ENCODE assay signal across 12 cellular contexts in genomic region chr5:36701085-36701691, GRCh38.
A peak's percentile ranks its signal among the peaks of the same experiment; 100 is the strongest.
DNase-seq lines count a peak whose midpoint lies in the region; ATAC-seq and TF ChIP-seq lines count a peak whose summit lies in the region.
"Had no signal": no experiment of that assay in that cellular context is flagged by ENCODE, and none has a peak within 500 bp of the region (broad histone marks: within the 10 kb centered on the region; RNA-seq: fewer than 3 reads in every experiment).

No MANE protein-coding gene starts in this region.

- peaks cover 0 to 4% of the 10 kb centered on the region in 2 donors for H3K27me3 ChIP-seq in tibial artery
- peaks cover 49% of the 10 kb centered on the region for H3K27me3 ChIP-seq in PC-3 (ENCODE audit: low read length)

- POLR2A ChIA-PET in PC-3 (lab: Charles Lee; ENCODE audit: unreplicated experiment): no interaction called here

- H3K4me3 Mint-ChIP-seq in IgD-negative memory B cell (peak overlapping the region in 3 of 4 donors; percentile 21 to 75 (median 63)), naive B cell (peak overlapping the region; percentile 10 to 90 (median 74)), osteocyte (ENCODE audit: unreplicated experiment) (no peak overlapping the region)
- no peak overlapping the region for H3K4me3 Mint-ChIP-seq in activated naive CD4-positive, alpha-beta T cell treated with anti-CD3 and anti-CD28 coated beads for 36 hours

- H3K27ac ChIP-seq in tibial artery: no peak overlapping the region
- no peak overlapping the region for H3K27ac ChIP-seq in PC-3 (ENCODE audit: low read length)

- H3K36me3 Mint-ChIP-seq in IgD-negative memory B cell (peaks cover 4% of the 10 kb centered on the region), naive B cell (peaks cover 13 to 17% of the 10 kb centered on the region in 2 donors), osteocyte (ENCODE audit: unreplicated experiment) (no peaks in the 10 kb centered on the region)
- H3K36me3 Mint-ChIP-seq in activated naive CD4-positive, alpha-beta T cell treated with anti-CD3 and anti-CD28 coated beads for 36 hours (ENCODE audit: low read depth): peaks cover 4% of the 10 kb centered on the region

- H3K4me1 Mint-ChIP-seq in IgD-negative memory B cell (peaks cover 13 to 18% (median 15%) of the 10 kb centered on the region in 3 donors), naive B cell (peaks cover 28 to 35% (median 32%) of the 10 kb centered on the region in 3 donors), osteocyte (ENCODE audit: unreplicated experiment) (peaks cover 1% of the 10 kb centered on the region)
- H3K4me1 Mint-ChIP-seq in activated naive CD4-positive, alpha-beta T cell treated with anti-CD3 and anti-CD28 coated beads for 36 hours (ENCODE audit: low read depth): no peaks in the 10 kb centered on the region

- no peak overlapping the region for H2AFZ ChIP-seq in PC-3 (ENCODE audit: low read length)

- CTCF ChIA-PET in PC-3 (lab: Charles Lee): no interaction called here
- CTCF ChIA-PET in activated naive CD4-positive, alpha-beta T cell treated with anti-CD3 and anti-CD28 coated beads for 36 hours (lab: Charles Lee): interaction anchor here (1.3 kb wide), 1 partner anchor 43 kb away, joined by 4 read pairs; no protein-coding TSS in a partner anchor

- no peak overlapping the region for H3K4me2 ChIP-seq in PC-3 (ENCODE audit: low read length)

- ATAC-seq in GM19025 (IDR thresholded peaks at IDR 0.05; ENCODE audit: low read depth, unreplicated experiment) (peak; percentile 97), HG02763 (IDR thresholded peaks at IDR 0.05; ENCODE audit: unreplicated experiment) (peak; percentile 97), naive B cell (ENCODE audit: low read depth in 2 of 2) (peak; percentile 99), PC-3 (no peak)

- no peaks in the 10 kb centered on the region for H3K36me3 ChIP-seq in tibial artery
- no peaks in the 10 kb centered on the region for H3K36me3 ChIP-seq in PC-3 (ENCODE audit: low read depth, low read length)

- H3F3A ChIP-seq in PC-3 (ENCODE audit: low read length, unreplicated experiment): no peaks in the 10 kb centered on the region

- H3K9me3 Mint-ChIP-seq in IgD-negative memory B cell (no peaks in the 10 kb centered on the region), naive B cell (no peaks in the 10 kb centered on the region), osteocyte (ENCODE audit: unreplicated experiment) (peaks cover 3% of the 10 kb centered on the region)
- no peaks in the 10 kb centered on the region for H3K9me3 Mint-ChIP-seq in activated naive CD4-positive, alpha-beta T cell treated with anti-CD3 and anti-CD28 coated beads for 36 hours

- H4K20me1 ChIP-seq in PC-3 (ENCODE audit: low read length): no peaks in the 10 kb centered on the region

- no peaks in the 10 kb centered on the region for H3K79me2 ChIP-seq in PC-3 (ENCODE audit: low read length)

- peak; percentile 77 for DNase-seq in naive B cell
- no peak for DNase-seq in tibial artery
- no peak for DNase-seq in osteocyte (ENCODE audit: extremely low spot score, unreplicated experiment)
- DNase-seq in PC-3: no peak
- no peak for DNase-seq in activated naive CD4-positive, alpha-beta T cell treated with anti-CD3 and anti-CD28 coated beads for 36 hours
- DNase-seq: activated CD8-positive, alpha-beta memory T cell treated with anti-CD3 and anti-CD28 coated beads, Interleukin-2, amount 50 U/mL, for 48 hours; dermis blood vessel endothelial cell; SHP77 treated with DMSO at 0.1 percent for 48 hours; stimulated activated naive CD4-positive, alpha-beta T cell had no signal

- H3K4me3 ChIP-seq in tibial artery (no peak overlapping the region), PC-3 (ENCODE audit: low read length) (no peak overlapping the region)

- H3K4me1 ChIP-seq in tibial artery (no peaks in the 10 kb centered on the region), PC-3 (ENCODE audit: insufficient read depth, low read length) (no peaks in the 10 kb centered on the region)

- BruUV-seq in PC-3 (replicated peaks; lab: Mats Ljungman, UMichigan): no TSS peak

- intact Hi-C loops in tibial artery (cut with DNase I; ENCODE audit: low total_unique reads): no loop called here
- intact Hi-C loops in PC-3 (cut with micrococcal nuclease): no loop called here
- intact Hi-C loops in activated naive CD4-positive, alpha-beta T cell treated with anti-CD3 and anti-CD28 coated beads for 36 hours (cut with micrococcal nuclease): no loop called here

- TF ChIP-seq CTCF in tibial artery (IDR thresholded peaks at IDR 0.05) (no peak), osteocyte (IDR thresholded peaks at IDR 0.05) (no peak), PC-3 (conservative IDR thresholded peaks at IDR 0.05; ENCODE audit: low read depth, low read length) (no peak)

- H3K9me3 ChIP-seq in tibial artery (no peaks in the 10 kb centered on the region), PC-3 (ENCODE audit: low read length) (no peaks in the 10 kb centered on the region)

- no peaks in the 10 kb centered on the region for H3K9me2 ChIP-seq in PC-3 (replicated peaks; ENCODE audit: low read length)

- H3K9ac ChIP-seq in PC-3 (ENCODE audit: low read length): no peak overlapping the region

- H3K27me3 Mint-ChIP-seq in IgD-negative memory B cell: peaks cover 2% of the 10 kb centered on the region
- H3K27me3 Mint-ChIP-seq in naive B cell: no peaks in the 10 kb centered on the region
- peaks cover 76% of the 10 kb centered on the region for H3K27me3 Mint-ChIP-seq in osteocyte (ENCODE audit: unreplicated experiment)
- H3K27me3 Mint-ChIP-seq in activated naive CD4-positive, alpha-beta T cell treated with anti-CD3 and anti-CD28 coated beads for 36 hours (ENCODE audit: low read depth): no peaks in the 10 kb centered on the region

- H3K27ac Mint-ChIP-seq in IgD-negative memory B cell (peak overlapping the region; percentile 37 to 87 (median 49)), naive B cell (peak overlapping the region; percentile 71 to 97 (median 89)), osteocyte (ENCODE audit: unreplicated experiment) (no peak overlapping the region)
- no peak overlapping the region for H3K27ac Mint-ChIP-seq in activated naive CD4-positive, alpha-beta T cell treated with anti-CD3 and anti-CD28 coated beads for 36 hours

Comparison
In these comparisons a context has a peak if more than half of its experiments do, and no peak if none do; other contexts are left out.
1. H3K27ac Mint-ChIP-seq: peak in IgD-negative memory B cell (3 of 3) and naive B cell (6 of 6); none in osteocyte (single experiment) and activated naive CD4-positive, alpha-beta T cell treated with anti-CD3 and anti-CD28 coated beads for 36 hours (single experiment).
2. H3K4me3 Mint-ChIP-seq: peak in IgD-negative memory B cell (3 of 4) and naive B cell (8 of 8); none in osteocyte (single experiment) and activated naive CD4-positive, alpha-beta T cell treated with anti-CD3 and anti-CD28 coated beads for 36 hours (single experiment).